Comparison of ENCODE assay signal across 1 cellular context in genomic region chr16:82936941-82937551, GRCh38.
TF ChIP-seq lines count a peak whose summit lies in the region.

No MANE protein-coding gene starts in this region.

TF ChIP-seq in HepG2, 621 proteins besides CTCF, POLR2A, EP300 and RAD21 (continued from another document):
- no peak for TF ChIP-seq HCFC1 (IDR thresholded peaks at IDR 0.05; ENCODE audit: low read depth, low read length)
- no peak for TF ChIP-seq ADNP (CRISPR knock-in tag; IDR thresholded peaks at IDR 0.05)
- no peak for TF ChIP-seq ZNF614 (CRISPR knock-in tag; IDR thresholded peaks at IDR 0.05; ENCODE audit: borderline replicate concordance)
- no peak for TF ChIP-seq FUBP1 (CRISPR knock-in tag; IDR thresholded peaks at IDR 0.05; ENCODE audit: borderline replicate concordance)
- TF ChIP-seq ZNF639 (CRISPR knock-in tag; conservative IDR thresholded peaks at IDR 0.05), result no peak
TF ChIP-seq in HepG2: peak in this region for 0.
